ENCODE assay signal across 8 cellular contexts in the genomic region with DNA sequence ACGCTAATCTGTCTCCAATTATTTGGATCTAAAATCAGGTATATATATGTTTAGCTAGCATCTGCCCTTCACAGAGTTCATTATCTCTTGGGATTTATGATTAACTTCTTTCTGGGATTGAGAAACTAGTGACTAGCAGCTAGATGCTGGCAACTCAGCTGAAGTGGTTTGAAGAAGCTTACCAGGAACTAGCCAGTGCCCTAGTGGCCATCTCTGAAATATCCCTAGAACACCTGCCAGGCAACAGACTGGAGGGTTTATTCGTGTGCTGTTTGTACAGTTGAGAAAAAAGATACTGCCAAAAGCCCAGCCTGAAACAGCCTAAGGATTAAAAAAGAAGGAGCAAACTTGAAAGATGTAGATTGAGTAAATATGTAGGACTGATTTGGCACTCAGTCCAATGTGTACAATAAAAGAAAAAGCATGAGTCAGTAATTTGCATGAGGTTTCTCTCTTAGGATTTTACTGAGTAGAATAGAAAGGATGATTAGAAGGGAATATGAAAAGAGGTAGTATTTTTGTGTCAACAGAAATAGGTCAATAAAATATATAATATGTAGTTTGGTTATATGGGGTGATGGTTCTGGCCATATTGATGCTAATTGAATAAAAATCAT.
DNase-seq lines count a peak whose midpoint lies in the region; ATAC-seq and TF ChIP-seq lines count a peak whose summit lies in the region.

No MANE protein-coding gene starts in this region.

- POLR2A ChIA-PET in GM10248 (lab: Yijun Ruan, JAX) = no interaction called here

- no peak overlapping the region for H3K27ac ChIP-seq in MM.1S (ENCODE audit: low read length)
- no peak overlapping the region for H3K27ac ChIP-seq in neuronal stem cell (replicated peaks; ENCODE audit: low read length)
- no peak overlapping the region for H3K27ac ChIP-seq in tibial nerve

- H3K4ac ChIP-seq in neuronal stem cell (ENCODE audit: low read length) = no peak overlapping the region

- H3K14ac ChIP-seq in neuronal stem cell (ENCODE audit: low read length) = no peak overlapping the region

- ATAC-seq in GM21723 (IDR thresholded peaks at IDR 0.05; ENCODE audit: unreplicated experiment) (peak; percentile 82), esophagus mucosa (peak; percentile 55)
- no peak for ATAC-seq in activated CD8-positive, alpha-beta memory T cell treated with anti-CD3 and anti-CD28 coated beads, Interleukin-2, amount 10 ng/mL, durations not matched to agents 7 days and 5 days

- H3K27me3 Mint-ChIP-seq in activated CD8-positive, alpha-beta memory T cell treated with anti-CD3 and anti-CD28 coated beads, Interleukin-2, amount 10 ng/mL, durations not matched to agents 7 days and 5 days = no peaks in the 10 kb centered on the region

- no peak overlapping the region for H2AK5ac ChIP-seq in neuronal stem cell (ENCODE audit: low read depth, low read length)

- CTCF ChIA-PET in GM10248 (lab: Yijun Ruan, JAX) = interaction anchor here (1.4 kb wide), 1 partner anchor 9 kb away, joined by 7 read pairs; no protein-coding TSS in a partner anchor
- CTCF ChIA-PET in activated CD8-positive, alpha-beta memory T cell treated with anti-CD3 and anti-CD28 coated beads, Interleukin-2, amount 10 ng/mL, durations not matched to agents 7 days and 5 days (lab: Charles Lee) = no interaction called here

- no peaks in the 10 kb centered on the region for H3K9me2 ChIP-seq in MM.1S (replicated peaks; ENCODE audit: insufficient read depth, low read length)

- H3K9ac ChIP-seq in MM.1S (ENCODE audit: low read length) (no peak overlapping the region), neuronal stem cell (ENCODE audit: low read depth, low read length, poor library complexity) (no peak overlapping the region)

- no peaks in the 10 kb centered on the region for H3K79me1 ChIP-seq in neuronal stem cell (ENCODE audit: low read depth, low read length)

- H3K4me1 Mint-ChIP-seq in activated CD8-positive, alpha-beta memory T cell treated with anti-CD3 and anti-CD28 coated beads, Interleukin-2, amount 10 ng/mL, durations not matched to agents 7 days and 5 days = no peaks in the 10 kb centered on the region

- no peak overlapping the region for H3K23ac ChIP-seq in neuronal stem cell (ENCODE audit: low read depth, low read length, poor library complexity)

- no peaks in the 10 kb centered on the region for H3K36me3 Mint-ChIP-seq in activated CD8-positive, alpha-beta memory T cell treated with anti-CD3 and anti-CD28 coated beads, Interleukin-2, amount 10 ng/mL, durations not matched to agents 7 days and 5 days

- no peak for TF ChIP-seq CTCF in GM10248 (IDR thresholded peaks at IDR 0.05; ENCODE audit: control extremely low read depth, extremely low read depth, low read depth, missing control alignments)
- TF ChIP-seq CTCF in MM.1S (IDR thresholded peaks at IDR 0.05; ENCODE audit: low read length) = peak; percentile 30
- peak in 1 of 5 experiments; percentile 8 for TF ChIP-seq CTCF in tibial nerve (IDR thresholded peaks at IDR 0.05)

- no peak overlapping the region for H4K8ac ChIP-seq in neuronal stem cell (ENCODE audit: low read depth, low read length)

- no peak for TF ChIP-seq EP300 in tibial nerve (IDR thresholded peaks at IDR 0.05)

- H4K91ac ChIP-seq in neuronal stem cell (ENCODE audit: low read depth, low read length, poor library complexity) = no peak overlapping the region

- no peaks in the 10 kb centered on the region for H3K79me2 ChIP-seq in MM.1S (ENCODE audit: low read length)

- no peak overlapping the region for H2BK120ac ChIP-seq in neuronal stem cell (ENCODE audit: low read depth, low read length)

- peaks cover 5% of the 10 kb centered on the region for H3K9me3 Mint-ChIP-seq in activated CD8-positive, alpha-beta memory T cell treated with anti-CD3 and anti-CD28 coated beads, Interleukin-2, amount 10 ng/mL, durations not matched to agents 7 days and 5 days (ENCODE audit: low read depth)

- H3K4me1 ChIP-seq in MM.1S (ENCODE audit: low read length) = no peaks in the 10 kb centered on the region
- H3K4me1 ChIP-seq in neuronal stem cell (ENCODE audit: control insufficient read depth in 2 of 2, insufficient read depth in 1 of 2, low read depth in 1 of 2, low read length in 2 of 2) = peaks cover 2 to 11% of the 10 kb centered on the region in 2 donors
- H3K4me1 ChIP-seq in tibial nerve = no peaks in the 10 kb centered on the region

- H3K36me3 ChIP-seq in MM.1S (replicated peaks; ENCODE audit: insufficient read depth, low read length) (no peaks in the 10 kb centered on the region), neuronal stem cell (replicated peaks in 1 of 2; ENCODE audit: control insufficient read depth in 2 of 2, insufficient read depth in 2 of 2, low read length in 2 of 2) (no peaks in the 10 kb centered on the region), tibial nerve (no peaks in the 10 kb centered on the region)

- H3K27me3 ChIP-seq in MM.1S (replicated peaks; ENCODE audit: insufficient read depth, low read length) (no peaks in the 10 kb centered on the region), neuronal stem cell (ENCODE audit: control insufficient read depth in 3 of 3, insufficient read depth in 3 of 3, low read depth in 1 of 3, low read length in 3 of 3) (no peaks in the 10 kb centered on the region), tibial nerve (no peaks in the 10 kb centered on the region)

- no peak overlapping the region for H2BK15ac ChIP-seq in neuronal stem cell (ENCODE audit: low read length)

- H2BK5ac ChIP-seq in neuronal stem cell (ENCODE audit: low read length) = no peak overlapping the region

- no peak overlapping the region for H3K4me2 ChIP-seq in MM.1S (ENCODE audit: low read depth, low read length)
- no peak overlapping the region for H3K4me2 ChIP-seq in neuronal stem cell (ENCODE audit: insufficient read depth, low read length, poor library complexity, severe bottlenecking)

- H3F3A ChIP-seq in MM.1S (ENCODE audit: insufficient read depth, low read length) = no peaks in the 10 kb centered on the region

- H3K9me3 ChIP-seq in MM.1S (replicated peaks; ENCODE audit: insufficient read depth, low read length) (no peaks in the 10 kb centered on the region), neuronal stem cell (replicated peaks in 1 of 2; ENCODE audit: control insufficient read depth in 2 of 2, insufficient read depth in 1 of 2, low read depth in 1 of 2, low read length in 2 of 2) (peaks cover 0 to 3% of the 10 kb centered on the region in 2 donors), tibial nerve (peaks cover 0 to 4% (median 0%) of the 10 kb centered on the region in 4 donors)

- no peak overlapping the region for H3K18ac ChIP-seq in neuronal stem cell (ENCODE audit: low read length)

- WGBS in neuronal stem cell (ENCODE audit: extremely low coverage in 2 of 2, insufficient read length in 2 of 2, insufficient replicate concordance in 1 of 2), 2 donors = no CpG with 5 or more reads among the region's 2 CpGs
- WGBS in tibial nerve, 2 donors = 48 to 61% methylated on average over 2 of the region's 2 CpGs

- DNase-seq in GM10248 (ENCODE audit: extremely low spot score) (peak; percentile 6), MM.1S (no peak), NCI-H146 treated with DMSO at 0.1 percent for 48 hours (lab: John Stamatoyannopoulos, UW; ENCODE audit: unreplicated experiment) (no peak), neuronal stem cell (ENCODE audit: low spot score) (no peak), tibial nerve (ENCODE audit: low spot score in 2 of 2) (no peak)
- DNase-seq in activated CD8-positive, alpha-beta memory T cell treated with anti-CD3 and anti-CD28 coated beads, Interleukin-2, amount 10 ng/mL, durations not matched to agents 7 days and 5 days = no peak

- H3K4me3 ChIP-seq in MM.1S (ENCODE audit: low read length) (no peak overlapping the region), neuronal stem cell (ENCODE audit: low read length in 2 of 2) (no peak overlapping the region), tibial nerve (no peak overlapping the region)

- TF ChIP-seq POLR2A in tibial nerve (IDR thresholded peaks at IDR 0.05) = no peak

- H2AFZ ChIP-seq in MM.1S (ENCODE audit: low read length) (no peak overlapping the region), neuronal stem cell (ENCODE audit: low read length) (no peak overlapping the region)

- no peak overlapping the region for H2BK12ac ChIP-seq in neuronal stem cell (ENCODE audit: low read length)

- H4K20me1 ChIP-seq in MM.1S (ENCODE audit: insufficient read depth, low read length) = no peaks in the 10 kb centered on the region

- no peak overlapping the region for H3K27ac Mint-ChIP-seq in activated CD8-positive, alpha-beta memory T cell treated with anti-CD3 and anti-CD28 coated beads, Interleukin-2, amount 10 ng/mL, durations not matched to agents 7 days and 5 days

- no peak overlapping the region for H3K4me3 Mint-ChIP-seq in activated CD8-positive, alpha-beta memory T cell treated with anti-CD3 and anti-CD28 coated beads, Interleukin-2, amount 10 ng/mL, durations not matched to agents 7 days and 5 days
